Comparison of ENCODE assay signal across 1 cellular context in the genomic region with DNA sequence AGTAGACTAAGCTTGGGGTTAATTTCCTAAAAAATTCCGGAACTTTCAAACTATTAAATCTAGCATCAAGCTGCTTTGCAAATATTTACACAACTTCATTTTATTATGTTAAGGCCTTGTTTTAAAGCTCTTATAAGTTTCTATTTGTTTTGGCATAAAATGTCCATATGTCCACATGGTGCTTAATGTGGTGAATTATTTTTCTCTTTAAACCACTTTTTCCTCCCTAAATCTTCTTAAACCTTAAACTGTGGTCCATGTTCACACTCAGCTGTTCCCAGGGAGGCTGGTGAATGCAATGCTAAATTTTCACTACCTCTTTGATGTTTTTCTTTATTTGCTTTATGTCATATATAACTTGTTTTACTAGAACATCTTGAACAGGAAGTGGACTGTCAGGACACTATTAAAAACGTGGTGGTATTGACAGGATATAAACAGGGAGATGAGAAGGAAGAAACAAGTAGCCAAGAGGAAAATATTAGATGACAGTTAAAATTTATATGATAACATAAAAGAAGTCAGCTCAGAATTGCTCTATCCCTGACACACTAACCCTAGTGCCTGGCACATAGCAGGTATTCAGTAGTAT.
TF ChIP-seq lines count a peak whose summit lies in the region.

No MANE protein-coding gene starts in this region.

TF ChIP-seq in HepG2, 621 proteins besides CTCF, POLR2A, EP300 and RAD21 (continued from another document):
- TF ChIP-seq ZNF484 (CRISPR knock-in tag; IDR thresholded peaks at IDR 0.05; ENCODE audit: borderline replicate concordance, low read depth) (no peak), SALL1 (CRISPR knock-in tag; IDR thresholded peaks at IDR 0.05) (no peak), ZNF264 (CRISPR knock-in tag; IDR thresholded peaks at IDR 0.05) (no peak), MED1 (CRISPR knock-in tag; IDR thresholded peaks at IDR 0.05) (peak; percentile 32; the same call in 1 of the 2 replicates), ZSCAN30 (CRISPR knock-in tag; IDR thresholded peaks at IDR 0.05) (no peak)
- TF ChIP-seq, protein P1, sequence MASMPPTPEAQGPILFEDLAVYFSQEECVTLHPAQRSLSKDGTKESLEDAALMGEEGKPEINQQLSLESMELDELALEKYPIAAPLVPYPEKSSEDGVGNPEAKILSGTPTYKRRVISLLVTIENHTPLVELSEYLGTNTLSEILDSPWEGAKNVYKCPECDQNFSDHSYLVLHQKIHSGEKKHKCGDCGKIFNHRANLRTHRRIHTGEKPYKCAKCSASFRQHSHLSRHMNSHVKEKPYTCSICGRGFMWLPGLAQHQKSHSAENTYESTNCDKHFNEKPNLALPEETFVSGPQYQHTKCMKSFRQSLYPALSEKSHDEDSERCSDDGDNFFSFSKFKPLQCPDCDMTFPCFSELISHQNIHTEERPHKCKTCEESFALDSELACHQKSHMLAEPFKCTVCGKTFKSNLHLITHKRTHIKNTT (CRISPR knock-in tag; IDR thresholded peaks at IDR 0.05): no peak
